In genomic region chr6:2259574-2259973, GRCh38 we compare ENCODE assay signal across 16 cellular contexts. TPM values are rescaled to one million over a fixed set of nuclear protein-coding genes. Genes with fewer than 3 reads are reported as not detected.
DNase-seq lines count a peak whose midpoint lies in the region; ATAC-seq, FAIRE-seq and TF ChIP-seq lines count a peak whose summit lies in the region.
"Had no signal": no experiment of that assay in that cellular context is flagged by ENCODE, and none has a peak within 500 bp of the region (broad histone marks: within the 10 kb centered on the region; RNA-seq: fewer than 3 reads in every experiment).

No MANE protein-coding gene starts in this region.

- H3K27ac ChIP-seq in HEK293 (ENCODE audit: extremely low read depth, low read depth, low read length) (no peak overlapping the region), hepatocyte (peak overlapping the region; percentile 52), small intestine (ENCODE audit: low read depth in 1 of 2, low read length in 1 of 2) (peak overlapping the region; percentile 81 to 85), osteoblast (ENCODE audit: low read depth, low read length) (no peak overlapping the region)
- H3K27ac ChIP-seq: BLaER1 treated with 17β-estradiol and CSF1 and Interleukin-3, amounts not matched to agents 10 nM and 100 nM; GM23248 had no signal

- H4K20me1 ChIP-seq in hepatocyte (ENCODE audit: insufficient read depth, poor library complexity, severe bottlenecking) (no peaks in the 10 kb centered on the region), osteoblast (ENCODE audit: insufficient read depth, low read length) (no peaks in the 10 kb centered on the region)
- H4K20me1 ChIP-seq: BLaER1 treated with 17β-estradiol and CSF1 and Interleukin-3, amounts not matched to agents 10 nM and 100 nM had no signal

- TF ChIP-seq CTCF in Caco-2 (IDR thresholded peaks at IDR 0.05; ENCODE audit: insufficient read depth in 1 of 2, low read depth in 1 of 2, low read length in 1 of 2, severe bottlenecking in 1 of 2, unreplicated experiment in 1 of 2) (no peak), HEK293 (tag by site-specific recombination; IDR thresholded peaks at IDR 0.05) (no peak), hepatocyte (IDR thresholded peaks at IDR 0.05; ENCODE audit: poor library complexity) (no peak), osteoblast (IDR thresholded peaks at IDR 0.05; ENCODE audit: extremely low read depth, low read depth, low read length) (no peak)

- H3K9me3 ChIP-seq in Caco-2 (no peaks in the 10 kb centered on the region), HEK293 (ENCODE audit: control insufficient read depth, insufficient read depth, low read depth, low read length) (no peaks in the 10 kb centered on the region), hepatocyte (ENCODE audit: low read depth) (no peaks in the 10 kb centered on the region), small intestine (ENCODE audit: control insufficient read depth, low read depth) (no peaks in the 10 kb centered on the region), osteoblast (ENCODE audit: low read depth, low read length) (no peaks in the 10 kb centered on the region)
- H3K9me3 ChIP-seq: HAP-1 had no signal

- peak overlapping the region; percentile 11 for H3K4me2 ChIP-seq in hepatocyte
- no peak overlapping the region for H3K4me2 ChIP-seq in osteoblast (ENCODE audit: insufficient read depth, low read length)
- H3K4me2 ChIP-seq: BLaER1 treated with 17β-estradiol and CSF1 and Interleukin-3, amounts not matched to agents 10 nM and 100 nM had no signal

- H3K4me3 Mint-ChIP-seq in Caco-2 (ENCODE audit: unreplicated experiment) = no peak overlapping the region
- H3K4me3 Mint-ChIP-seq: B cell; CD8-positive, alpha-beta T cell had no signal

- H2AFZ ChIP-seq in hepatocyte = no peak overlapping the region
- H2AFZ ChIP-seq in osteoblast (ENCODE audit: low read length) = no peak overlapping the region
- H2AFZ ChIP-seq: GM23248 had no signal

- no peaks in the 10 kb centered on the region for H3K9me2 ChIP-seq in hepatocyte (replicated peaks; ENCODE audit: insufficient read depth)

- intact Hi-C loops in Caco-2 (cut with micrococcal nuclease; ENCODE audit: unreplicated experiment) = no loop called here

- H3K4me1 ChIP-seq in Caco-2 (peaks cover 13% of the 10 kb centered on the region), HEK293 (ENCODE audit: control insufficient read depth, insufficient read depth, low read length) (no peaks in the 10 kb centered on the region), hepatocyte (ENCODE audit: insufficient read depth) (peaks cover 14% of the 10 kb centered on the region), small intestine (ENCODE audit: control insufficient read depth in 2 of 2, insufficient read depth in 1 of 2, low read depth in 1 of 2, low read length in 1 of 2) (peaks cover 4 to 6% of the 10 kb centered on the region in 2 donors), osteoblast (ENCODE audit: insufficient read depth, low read length) (no peaks in the 10 kb centered on the region)
- H3K4me1 ChIP-seq: BLaER1 treated with 17β-estradiol and CSF1 and Interleukin-3, amounts not matched to agents 10 nM and 100 nM; HAP-1 had no signal

- POLR2A ChIA-PET in Caco-2 (lab: Charles Lee) = no interaction called here
- POLR2A ChIA-PET in HEK293 (lab: Yijun Ruan, JAX) = no interaction called here

- no peaks in the 10 kb centered on the region for H3K27me3 Mint-ChIP-seq in Caco-2 (ENCODE audit: insufficient read depth, unreplicated experiment)
- H3K27me3 Mint-ChIP-seq: B cell had no signal

- H3K4me1 Mint-ChIP-seq in Caco-2 (ENCODE audit: low read depth, unreplicated experiment) = peaks cover 34% of the 10 kb centered on the region
- H3K4me1 Mint-ChIP-seq: B cell had no signal

- H3K79me2 ChIP-seq in hepatocyte (no peaks in the 10 kb centered on the region), osteoblast (ENCODE audit: insufficient read depth, low read length) (no peaks in the 10 kb centered on the region)

- H3K4me3 ChIP-seq in Caco-2 (ENCODE audit: low read depth, low read length) (no peak overlapping the region), HEK293 (ENCODE audit: low read depth, low read length) (no peak overlapping the region), hepatocyte (no peak overlapping the region), small intestine (ENCODE audit: low read depth in 1 of 2, low read length in 2 of 2) (no peak overlapping the region), osteoblast (ENCODE audit: insufficient read depth, low read length) (no peak overlapping the region)
- H3K4me3 ChIP-seq: BLaER1 treated with 17β-estradiol and CSF1 and Interleukin-3, amounts not matched to agents 10 nM and 100 nM; GM23248; HAP-1 had no signal

- peak overlapping the region; percentile 70 for H3K27ac Mint-ChIP-seq in Caco-2 (ENCODE audit: unreplicated experiment)
- H3K27ac Mint-ChIP-seq: B cell; CD8-positive, alpha-beta T cell had no signal

- no peaks in the 10 kb centered on the region for H3K27me3 ChIP-seq in Caco-2 (replicated peaks; ENCODE audit: control insufficient read depth, insufficient read depth, low read length)
- no peaks in the 10 kb centered on the region for H3K27me3 ChIP-seq in hepatocyte
- H3K27me3 ChIP-seq in small intestine (ENCODE audit: control insufficient read depth in 2 of 2, insufficient read depth in 2 of 2, low read length in 2 of 2) = no peaks in the 10 kb centered on the region
- no peaks in the 10 kb centered on the region for H3K27me3 ChIP-seq in osteoblast (ENCODE audit: insufficient read depth, low read length)
- H3K27me3 ChIP-seq: BLaER1 treated with 17β-estradiol and CSF1 and Interleukin-3, amounts not matched to agents 10 nM and 100 nM had no signal

- no peaks in the 10 kb centered on the region for H3K36me3 Mint-ChIP-seq in Caco-2 (ENCODE audit: insufficient read depth, unreplicated experiment)

- BruUV-seq in Caco-2 (replicated peaks; lab: Mats Ljungman, UMichigan) = no TSS peak

- DNase-seq in Caco-2 (no peak), hepatocyte (ENCODE audit: low spot score) (no peak), small intestine (no peak), osteoblast (ENCODE audit: insufficient read length, low spot score, missing footprints) (no peak)
- DNase-seq in stimulated activated CD8-positive, alpha-beta memory T cell treated with anti-CD3 and anti-CD28 coated beads, Interleukin-4, amount 100 ng/mL, for 48 hours = no peak
- DNase-seq: CD8-positive, alpha-beta T cell; GM23248 had no signal

- H3K36me3 ChIP-seq in Caco-2 (ENCODE audit: control insufficient read depth, insufficient read depth, low read length) (peaks cover under 1% of the 10 kb centered on the region; the same call in 1 of the 2 replicates), HEK293 (ENCODE audit: control insufficient read depth in 2 of 2, insufficient read depth in 1 of 2, low read length in 2 of 2) (peaks cover 0 to 14% of the 10 kb centered on the region in 2 experiments; a peak in 1 of 3 replicates), hepatocyte (replicated peaks; ENCODE audit: insufficient read depth, low read depth) (no peaks in the 10 kb centered on the region), small intestine (ENCODE audit: control insufficient read depth in 2 of 2, insufficient read depth in 2 of 2, low read length in 2 of 2) (no peaks in the 10 kb centered on the region), osteoblast (ENCODE audit: insufficient read depth, low read length) (peaks cover 4% of the 10 kb centered on the region)
- H3K36me3 ChIP-seq: HAP-1 had no signal

- no peak for FAIRE-seq in small intestine (lab: Jason Lieb, UNC)
- FAIRE-seq: D721Med, G401.6, GM12891, GM19239 had no signal

- peaks cover 19% of the 10 kb centered on the region for H3K9me3 Mint-ChIP-seq in Caco-2 (ENCODE audit: unreplicated experiment)
- H3K9me3 Mint-ChIP-seq: CD8-positive, alpha-beta T cell had no signal

- no peak for ATAC-seq in HG02981 (IDR thresholded peaks at IDR 0.05; ENCODE audit: unreplicated experiment)
- ATAC-seq: CD8-positive, alpha-beta T cell had no signal

- CTCF ChIA-PET in Caco-2 (lab: Charles Lee) = no interaction called here
- CTCF ChIA-PET in HEK293 (lab: Yijun Ruan, JAX) = no interaction called here

- WGBS in hepatocyte (ENCODE audit: low lambda C conversion rate, missing lambda C conversion rate) = 94% methylated on average over 5 of the region's 5 CpGs
- 29 to 65% (median 55%) methylated on average over 5 of the region's 5 CpGs for WGBS in small intestine, 3 donors

TF ChIP-seq in HEK293, 187 proteins besides CTCF, POLR2A, EP300 and RAD21:
- no peak for TF ChIP-seq KLF1 (tag by site-specific recombination; IDR thresholded peaks at IDR 0.05)
- TF ChIP-seq BCL6B (tag by site-specific recombination; IDR thresholded peaks at IDR 0.05) = 0 out of 2 replicates have a peak, but pooled peaks have one; percentile 21
- TF ChIP-seq ZNF530 (tag by site-specific recombination; IDR thresholded peaks at IDR 0.05; ENCODE audit: low read depth) = no peak

RNA-seq across cellular contexts. Expression of gene GMDS, which starts 14.2 kb away (rescaled TPM):
- total RNA-seq in Caco-2 (2022) (25.5 and 31.1 TPM in 2 replicates), hepatocyte (20.7 and 22.6 TPM in 2 replicates), osteoblast (23.2 and 30.9 TPM in 2 replicates)
- polyA plus RNA-seq in hepatocyte (29.6 and 32.6 TPM in 2 replicates), small intestine (100 to 1,000 TPM; 168 to 243 (median 232) TPM)

Comparison
In these comparisons a context has a peak if more than half of its experiments do, and no peak if none do; other contexts are left out.
1. H3K27ac ChIP-seq: peak in hepatocyte (single experiment) and small intestine (2 of 2); none in HEK293 (single experiment) and osteoblast (single experiment).